Comparison of ENCODE assay signal across 1 cellular context in the genomic region with DNA sequence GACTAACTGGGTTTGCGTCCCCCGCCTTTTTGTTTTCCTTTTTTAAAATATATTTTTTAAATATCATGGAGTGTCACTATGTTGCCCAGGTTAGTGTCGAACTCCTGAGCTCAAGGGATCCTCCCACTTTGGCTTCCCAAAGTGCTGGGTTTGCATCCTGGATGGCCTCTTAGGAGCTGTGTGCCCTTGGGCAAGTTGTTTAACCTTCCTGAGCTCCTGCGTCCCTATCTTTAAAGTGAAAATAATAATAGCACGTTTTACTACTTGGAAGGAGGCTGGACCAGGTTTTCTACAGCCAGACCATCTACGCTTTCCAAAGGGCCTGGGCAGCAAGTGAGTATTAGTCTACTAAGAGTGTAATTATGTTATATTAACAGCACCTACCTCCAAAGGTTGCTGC.
TF ChIP-seq lines count a peak whose summit lies in the region.

No MANE protein-coding gene starts in this region.

TF ChIP-seq in H1, 55 proteins besides CTCF, POLR2A, EP300 and RAD21:
- TF ChIP-seq GTF2F1 (IDR thresholded peaks at IDR 0.05; ENCODE audit: borderline replicate concordance, low read depth, low read length) (no peak), SIRT6 (IDR thresholded peaks at IDR 0.05; ENCODE audit: low read length) (no peak), CBX8 (IDR thresholded peaks at IDR 0.05; ENCODE audit: borderline replicate concordance, low read depth, low read length) (no peak), TEAD4 (IDR thresholded peaks at IDR 0.05; ENCODE audit: low read depth, low read length) (no peak), CEBPB (IDR thresholded peaks at IDR 0.05; ENCODE audit: low read depth, low read length) (no peak), RFX5 (IDR thresholded peaks at IDR 0.05; ENCODE audit: borderline replicate concordance, low read depth, low read length) (no peak), FOSL1 (IDR thresholded peaks at IDR 0.05; ENCODE audit: insufficient read depth, low read depth, low read length) (no peak), RXRA (IDR thresholded peaks at IDR 0.05; ENCODE audit: insufficient read depth, low read depth, low read length) (no peak), SUZ12 (IDR thresholded peaks at IDR 0.05; ENCODE audit: low read length) (no peak), BRCA1 (IDR thresholded peaks at IDR 0.05; ENCODE audit: low read depth, low read length) (no peak), SP4 (IDR thresholded peaks at IDR 0.05; ENCODE audit: low read length) (no peak), BACH1 (IDR thresholded peaks at IDR 0.05; ENCODE audit: low read length) (no peak), RNF2 (IDR thresholded peaks at IDR 0.05; ENCODE audit: borderline replicate concordance, low read depth, low read length, missing control alignments, poor library complexity, severe bottlenecking) (no peak), EZH2 (IDR thresholded peaks at IDR 0.05; ENCODE audit: low read depth, low read length, severe bottlenecking) (no peak), CHD2 (IDR thresholded peaks at IDR 0.05; ENCODE audit: low read length) (no peak), PHF8 (conservative IDR thresholded peaks at IDR 0.05; ENCODE audit: low read depth, low read length) (no peak), SRF (IDR thresholded peaks at IDR 0.05; ENCODE audit: low read depth, low read length) (no peak), TCF12 (IDR thresholded peaks at IDR 0.05; ENCODE audit: low read depth, low read length) (no peak), TAF1 (IDR thresholded peaks at IDR 0.05; ENCODE audit: low read depth, low read length) (no peak)
TF ChIP-seq in H1: peak in this region for 0.
